Comparison of ENCODE assay signal across 2 cellular contexts in the genomic region with DNA sequence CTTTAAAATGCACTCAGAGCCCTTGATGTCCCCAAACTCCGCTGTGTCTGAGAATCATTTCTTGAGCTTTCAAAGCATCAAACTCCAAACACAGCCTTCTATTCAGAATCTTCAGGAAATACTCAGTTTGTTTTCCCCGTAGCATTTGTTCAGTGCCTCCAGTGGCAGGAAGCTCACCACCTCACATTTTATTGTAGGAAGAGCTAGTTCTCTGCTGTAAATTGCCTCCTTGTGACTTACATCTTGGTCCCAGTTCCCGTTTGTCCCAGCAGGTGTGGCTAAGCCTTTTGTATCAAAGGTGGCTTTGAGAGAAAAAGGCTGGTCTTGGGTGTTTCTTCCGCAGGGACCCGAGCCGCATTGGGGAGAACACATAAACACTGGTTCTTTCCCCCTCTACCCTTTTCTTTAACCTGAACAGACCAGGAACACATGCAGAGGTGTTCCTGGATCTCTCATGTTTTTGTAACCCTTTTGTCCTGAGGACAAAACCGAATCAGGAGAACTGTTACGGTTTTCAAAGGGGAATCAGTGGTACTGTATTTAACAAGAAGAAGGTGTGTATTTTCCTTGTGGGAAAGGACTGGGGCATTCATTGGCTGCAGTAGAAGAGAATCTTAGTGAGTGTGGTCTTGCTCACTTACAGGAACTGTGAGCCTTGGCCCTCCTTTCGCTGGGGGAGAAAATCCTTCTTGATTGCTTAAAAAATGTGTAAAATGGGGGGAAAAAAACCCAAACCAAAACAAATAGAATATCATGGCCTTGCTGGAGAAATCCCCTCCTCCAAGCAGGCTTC.
TF ChIP-seq lines count a peak whose summit lies in the region.

No MANE protein-coding gene starts in this region.

TF ChIP-seq in IMR-90, 13 proteins besides CTCF, POLR2A, EP300 and RAD21 (continued from another document):
- TF ChIP-seq MAZ (IDR thresholded peaks at IDR 0.05; ENCODE audit: borderline replicate concordance, low read depth, low read length) = no peak
- TF ChIP-seq RCOR1 (IDR thresholded peaks at IDR 0.05; ENCODE audit: insufficient replicate concordance, low read length) = no peak
- TF ChIP-seq MAFK (IDR thresholded peaks at IDR 0.05; ENCODE audit: low read depth, low read length) = no peak
- no peak for TF ChIP-seq FOS (IDR thresholded peaks at IDR 0.05; ENCODE audit: low read depth, low read length)
- no peak for TF ChIP-seq USF2 (IDR thresholded peaks at IDR 0.05; ENCODE audit: low read depth, low read length)
- no peak for TF ChIP-seq RFX5 (IDR thresholded peaks at IDR 0.05; ENCODE audit: low read depth, low read length)
- TF ChIP-seq MXI1 (IDR thresholded peaks at IDR 0.05; ENCODE audit: borderline replicate concordance, low read depth, low read length) = no peak
- TF ChIP-seq ELK1 (IDR thresholded peaks at IDR 0.05; ENCODE audit: borderline replicate concordance, low read depth, low read length) = no peak
- TF ChIP-seq CEBPB (IDR thresholded peaks at IDR 0.05; ENCODE audit: low read depth, low read length) = no peak
- no peak for TF ChIP-seq BHLHE40 (IDR thresholded peaks at IDR 0.05; ENCODE audit: low read depth, low read length)
- TF ChIP-seq SMC3 (IDR thresholded peaks at IDR 0.05; ENCODE audit: low read depth, low read length) = no peak

TF ChIP-seq in GM12891, 5 proteins besides CTCF, POLR2A, EP300 and RAD21 (continued from another document):
- TF ChIP-seq POU2F2 (IDR thresholded peaks at IDR 0.05; ENCODE audit: low read depth, low read length) = no peak
- TF ChIP-seq PAX5 (IDR thresholded peaks at IDR 0.05; ENCODE audit: insufficient read depth, low read length, severe bottlenecking) = no peak
